9 cellular contexts compared by ENCODE assay signal in the genomic region with DNA sequence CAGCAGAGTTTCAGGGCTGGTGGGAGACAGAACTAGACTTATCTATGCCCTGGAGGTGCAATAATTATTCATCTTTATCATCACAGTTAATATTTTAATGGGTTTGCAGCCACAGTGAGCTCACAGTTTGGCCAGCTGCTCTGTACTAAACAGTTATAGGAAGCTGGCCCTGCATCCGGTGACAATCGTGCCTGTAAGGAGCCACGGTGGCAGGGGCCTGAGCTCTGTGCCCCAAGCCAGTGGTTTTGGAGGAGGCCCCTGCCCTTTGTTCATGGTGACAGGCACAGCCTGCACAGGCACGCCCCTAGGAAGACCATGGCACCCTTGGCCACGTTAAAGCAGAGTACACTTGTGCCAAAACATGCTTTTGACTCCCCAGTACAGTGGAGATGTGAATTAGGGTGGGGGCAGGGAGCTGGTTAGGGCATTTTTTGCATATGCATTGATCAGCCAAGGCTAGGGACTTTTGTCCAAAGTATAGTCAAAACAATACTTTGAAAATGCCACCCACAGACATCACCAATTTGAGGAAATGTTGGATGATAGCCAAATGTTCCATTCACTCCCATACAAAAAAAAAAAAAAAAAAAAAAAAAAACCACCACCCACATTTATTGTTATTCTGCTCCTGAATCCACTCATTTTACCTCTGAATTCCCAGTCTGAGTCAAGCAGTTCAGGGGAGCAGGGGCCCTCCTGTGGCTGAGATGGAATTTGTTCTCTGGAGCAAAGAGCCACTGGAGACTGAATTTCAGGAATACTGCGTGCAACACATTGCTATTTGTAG. TPM values are rescaled to one million over a fixed set of nuclear protein-coding genes. Genes with fewer than 3 reads are reported as not detected.
A peak's percentile ranks its signal among the peaks of the same experiment; 100 is the strongest.
DNase-seq lines count a peak whose midpoint lies in the region; TF ChIP-seq lines count a peak whose summit lies in the region.
"Had no signal": no experiment of that assay in that cellular context is flagged by ENCODE, and none has a peak within 500 bp of the region (broad histone marks: within the 10 kb centered on the region; RNA-seq: fewer than 3 reads in every experiment).

No MANE protein-coding gene starts in this region.

- H3K27ac Mint-ChIP-seq in endothelial cell (ENCODE audit: unreplicated experiment) (no peak overlapping the region), nephron progenitor cell (no peak overlapping the region)

- DNase-seq in NCI-H345 (lab: John Stamatoyannopoulos, UW) (peak; percentile 24), NCI-H345 treated with DMSO at 0.1 percent for 48 hours (lab: John Stamatoyannopoulos, UW; ENCODE audit: unreplicated experiment) (no peak), HEK293T (ENCODE audit: extremely low spot score) (peak; percentile 33), SJCRH30 (peak; percentile 47 to 71), endothelial cell (ENCODE audit: low spot score) (peak; percentile 32), nephron progenitor cell (peak; percentile 24), islet precursor cell (no peak), MV-4-11 (lab: John Stamatoyannopoulos, UW) (no peak)

- H3K27me3 ChIP-seq in SJCRH30, result no peaks in the 10 kb centered on the region
- H3K27me3 ChIP-seq: BLaER1 treated with 17β-estradiol and CSF1 and Interleukin-3, amounts not matched to agents 10 nM and 100 nM had no signal

- POLR2A ChIA-PET in HEK293T (lab: Yijun Ruan, JAX), result interaction anchor here (1.6 kb wide), 1 partner anchor 34 kb away, joined by 4 read pairs; no protein-coding TSS in a partner anchor

- no peaks in the 10 kb centered on the region for H3K36me3 Mint-ChIP-seq in endothelial cell (ENCODE audit: low read depth, unreplicated experiment)
- H3K36me3 Mint-ChIP-seq in nephron progenitor cell (ENCODE audit: low read depth), result no peaks in the 10 kb centered on the region

- peaks cover 45% of the 10 kb centered on the region for H3K4me1 Mint-ChIP-seq in endothelial cell (ENCODE audit: unreplicated experiment)
- H3K4me1 Mint-ChIP-seq in nephron progenitor cell, result peaks cover 69% of the 10 kb centered on the region

- H3K4me3 Mint-ChIP-seq in endothelial cell (ENCODE audit: unreplicated experiment) (no peak overlapping the region), nephron progenitor cell (no peak overlapping the region)

- H3K36me3 ChIP-seq in SJCRH30, result no peaks in the 10 kb centered on the region
- H3K36me3 ChIP-seq: BLaER1 treated with 17β-estradiol and CSF1 and Interleukin-3, amounts not matched to agents 10 nM and 100 nM had no signal

- H3K27me3 Mint-ChIP-seq in endothelial cell (ENCODE audit: unreplicated experiment) (peaks cover 3% of the 10 kb centered on the region), nephron progenitor cell (ENCODE audit: low read depth, poor library complexity) (peaks cover 36% of the 10 kb centered on the region)

- peaks cover 9% of the 10 kb centered on the region for H3K4me1 ChIP-seq in SJCRH30

- no peak for TF ChIP-seq CTCF in endothelial cell (IDR thresholded peaks at IDR 0.05; ENCODE audit: unreplicated experiment)
- TF ChIP-seq CTCF in nephron progenitor cell (IDR thresholded peaks at IDR 0.05), result peak; percentile 34

- no peaks in the 10 kb centered on the region for H3K9me3 ChIP-seq in SJCRH30 (replicated peaks)
- H3K9me3 ChIP-seq: BLaER1 treated with 17β-estradiol and CSF1 and Interleukin-3, amounts not matched to agents 10 nM and 100 nM had no signal

- CTCF ChIA-PET in HEK293T (lab: Yijun Ruan, JAX), result interaction anchor here (0.5 to 1.5 kb wide), 5 partner anchors 15 to 249 kb away, joined by 3 to 6 read pairs (median 4); no protein-coding TSS in a partner anchor

- H3K27ac ChIP-seq in SJCRH30, result no peak overlapping the region
- H3K27ac ChIP-seq: BLaER1 treated with 17β-estradiol and CSF1 and Interleukin-3, amounts not matched to agents 10 nM and 100 nM had no signal

- H3K9me3 Mint-ChIP-seq in endothelial cell (ENCODE audit: unreplicated experiment) (no peaks in the 10 kb centered on the region), nephron progenitor cell (peaks cover under 1% of the 10 kb centered on the region)

- no peak overlapping the region for H3K4me3 ChIP-seq in SJCRH30
- H3K4me3 ChIP-seq: BLaER1 treated with 17β-estradiol and CSF1 and Interleukin-3, amounts not matched to agents 10 nM and 100 nM had no signal

TF ChIP-seq in HEK293T, 16 proteins besides CTCF, POLR2A, EP300 and RAD21:
- TF ChIP-seq ELF4 (IDR thresholded peaks at IDR 0.05) (no peak), L3MBTL2 (conservative IDR thresholded peaks at IDR 0.05) (no peak), LEF1 (IDR thresholded peaks at IDR 0.05; ENCODE audit: borderline replicate concordance) (no peak), ZNF384 (IDR thresholded peaks at IDR 0.05) (no peak), ARNT (IDR thresholded peaks at IDR 0.05) (no peak), BHLHE40 (IDR thresholded peaks at IDR 0.05; ENCODE audit: borderline replicate concordance) (no peak), FOXA1 (IDR thresholded peaks at IDR 0.05) (no peak), SP1 (IDR thresholded peaks at IDR 0.05) (no peak), CTBP1 (IDR thresholded peaks at IDR 0.05; ENCODE audit: borderline replicate concordance) (no peak), SUZ12 (IDR thresholded peaks at IDR 0.05) (no peak), TARDBP (IDR thresholded peaks at IDR 0.05) (no peak), NFRKB (IDR thresholded peaks at IDR 0.05) (no peak), FOXK2 (IDR thresholded peaks at IDR 0.05) (no peak), PKNOX1 (IDR thresholded peaks at IDR 0.05) (no peak), HDGF (IDR thresholded peaks at IDR 0.05; ENCODE audit: borderline replicate concordance) (no peak), FOXM1 (IDR thresholded peaks at IDR 0.05; ENCODE audit: borderline replicate concordance) (no peak)
TF ChIP-seq in HEK293T: peak in this region for 0.

RNA-seq across cellular contexts. Expression of gene RFTN1, which starts 3.4 kb away (rescaled TPM):
- 17.0 and 20.1 TPM in 2 replicates for total RNA-seq in SJCRH30 (2014; rRNA removed; shearing (Covaris generic))
- 41.8 TPM for total RNA-seq in endothelial cell (ENCODE audit: unreplicated experiment)

Comparison
In these comparisons a context has a peak if more than half of its experiments do, and no peak if none do; other contexts are left out.
1. DNase-seq: peak in NCI-H345 (single experiment), HEK293T (single experiment), SJCRH30 (2 of 2), endothelial cell (single experiment) and nephron progenitor cell (single experiment); none in NCI-H345 treated with DMSO at 0.1 percent for 48 hours (single experiment), islet precursor cell (single experiment) and MV-4-11 (single experiment).